Comparison of ENCODE assay signal across 12 cellular contexts in the genomic region with DNA sequence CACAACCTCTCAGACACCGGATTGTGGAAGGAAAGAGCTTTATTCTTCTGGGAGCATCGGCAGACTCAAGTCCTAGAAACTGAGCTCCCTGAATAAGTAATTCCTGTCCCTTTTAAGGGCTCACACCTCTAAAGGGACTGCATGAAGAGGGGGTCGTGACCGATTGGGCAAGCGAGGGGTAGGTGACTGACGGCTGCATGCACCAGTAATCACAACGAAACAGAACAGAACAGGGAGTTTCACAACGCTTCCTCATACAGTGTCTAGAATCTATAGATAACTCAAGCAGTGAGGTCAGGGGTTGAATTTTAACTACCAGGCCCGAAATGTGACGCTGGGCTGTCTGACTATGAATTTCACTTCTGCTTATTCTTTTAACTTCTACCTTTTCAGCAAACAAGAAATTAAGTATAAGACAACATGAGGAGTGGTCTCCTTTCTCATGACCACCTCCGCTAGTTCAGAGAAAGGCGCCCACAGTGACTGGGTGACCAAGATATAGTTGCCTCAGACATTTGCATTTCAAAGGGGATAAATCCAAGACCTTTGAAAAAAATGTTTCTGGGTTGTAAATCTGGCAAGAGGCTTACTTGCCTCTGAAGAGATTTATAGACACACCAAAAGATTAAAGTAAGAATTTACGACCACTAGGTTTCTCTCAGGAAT.
A peak's percentile ranks its signal among the peaks of the same experiment; 100 is the strongest.
DNase-seq lines count a peak whose midpoint lies in the region; ATAC-seq, FAIRE-seq and TF ChIP-seq lines count a peak whose summit lies in the region.
"Had no signal": no experiment of that assay in that cellular context is flagged by ENCODE, and none has a peak within 500 bp of the region (broad histone marks: within the 10 kb centered on the region; RNA-seq: fewer than 3 reads in every experiment).

No MANE protein-coding gene starts in this region.

- no peak overlapping the region for H3K9ac ChIP-seq in mesendoderm (ENCODE audit: low read length)

- H3K4ac ChIP-seq in mesendoderm (ENCODE audit: low read depth, low read length) = no peak overlapping the region

- no peak overlapping the region for H3K4me2 ChIP-seq in mesendoderm (ENCODE audit: low read length)

- peak overlapping the region; percentile 97 for H3K27ac Mint-ChIP-seq in activated B cell treated with CpG ODN at 0.5 μM for 24 hours

- H3K27me3 Mint-ChIP-seq in activated B cell treated with CpG ODN at 0.5 μM for 24 hours = no peaks in the 10 kb centered on the region

- DNase-seq in D721Med (ENCODE audit: insufficient read length, low spot score) (peak; percentile 36), activated B cell treated with CpG ODN at 0.5 μM for 24 hours (peak; percentile 43), NCI-H1417 treated with DMSO at 0.1 percent for 48 hours (lab: John Stamatoyannopoulos, UW) (no peak), mesendoderm (no peak), NCI-H2107 treated with DMSO at 0.1 percent for 48 hours (lab: John Stamatoyannopoulos, UW; ENCODE audit: unreplicated experiment) (no peak), erythroblast (lab: John Stamatoyannopoulos, UW) (no peak)
- DNase-seq: activated effector memory CD4-positive, alpha-beta T cell treated with Interleukin-2 at 50 U/mL for 16 hours; COR-L47; NCI-H2029 treated with DMSO at 0.1 percent for 48 hours had no signal

- TF ChIP-seq CTCF in D721Med (IDR thresholded peaks at IDR 0.05; ENCODE audit: insufficient read depth, missing control alignments) (no peak), activated B cell treated with CpG ODN at 0.5 μM for 24 hours (IDR thresholded peaks at IDR 0.05) (no peak)

- H3K36me3 ChIP-seq in mesendoderm (ENCODE audit: control insufficient read depth, insufficient read depth, low read length) = no peaks in the 10 kb centered on the region
- H3K36me3 ChIP-seq: heart right ventricle had no signal

- peaks cover 4% of the 10 kb centered on the region for H3K4me1 ChIP-seq in mesendoderm (ENCODE audit: control insufficient read depth, low read depth, low read length)
- H3K4me1 ChIP-seq: heart right ventricle had no signal

- no peak for FAIRE-seq in D721Med (lab: Jason Lieb, UNC)

- no peak overlapping the region for H3K4me3 ChIP-seq in mesendoderm (ENCODE audit: low read length)
- H3K4me3 ChIP-seq: heart right ventricle had no signal

- POLR2A ChIA-PET in activated B cell treated with CpG ODN at 0.5 μM for 24 hours (lab: Charles Lee) = interaction anchor here (0.5 to 2.0 kb wide), 7 partner anchors 9 to 439 kb away, joined by 3 to 8 read pairs (median 4); a partner anchor contains a TSS

- CTCF ChIA-PET in activated B cell treated with CpG ODN at 0.5 μM for 24 hours (lab: Charles Lee) = interaction anchor here (1.2 to 1.4 kb wide), 2 partner anchors 40 to 42 kb away, joined by 3 to 6 read pairs; no protein-coding TSS in a partner anchor

- H4K8ac ChIP-seq in mesendoderm (ENCODE audit: low read depth, low read length) = no peak overlapping the region

- no peak overlapping the region for H2BK15ac ChIP-seq in mesendoderm (replicated peaks; ENCODE audit: low read depth)

- H2BK5ac ChIP-seq in mesendoderm (ENCODE audit: low read length) = no peak overlapping the region

- H3K23ac ChIP-seq in mesendoderm (ENCODE audit: low read length) = no peak overlapping the region

- no peak overlapping the region for H3K18ac ChIP-seq in mesendoderm (ENCODE audit: low read length)

- H3K9me3 Mint-ChIP-seq in activated B cell treated with CpG ODN at 0.5 μM for 24 hours = peaks cover 9% of the 10 kb centered on the region

- H3K4me3 Mint-ChIP-seq in activated B cell treated with CpG ODN at 0.5 μM for 24 hours = peak overlapping the region; percentile 69

- H3K4me1 Mint-ChIP-seq in activated B cell treated with CpG ODN at 0.5 μM for 24 hours = peaks cover 62% of the 10 kb centered on the region

- H3K27ac ChIP-seq in mesendoderm (ENCODE audit: low read depth, low read length) = no peak overlapping the region

- intact Hi-C loops in activated B cell treated with CpG ODN at 0.5 μM for 24 hours (cut with micrococcal nuclease) = loop anchor here (1.0 to 10.0 kb wide), 10 partner anchors 16 to 647 kb away; a partner anchor contains a TSS

- peaks cover 2% of the 10 kb centered on the region for H3K36me3 Mint-ChIP-seq in activated B cell treated with CpG ODN at 0.5 μM for 24 hours (ENCODE audit: low read depth)

- ATAC-seq in GM21360 (IDR thresholded peaks at IDR 0.05; ENCODE audit: unreplicated experiment) (peak; percentile 90), HG03342 (IDR thresholded peaks at IDR 0.05; ENCODE audit: unreplicated experiment) (peak; percentile 92), activated B cell treated with CpG ODN at 0.5 μM for 24 hours (ENCODE audit: low read depth) (peak; percentile 94)
- ATAC-seq: heart right ventricle had no signal

- no peak overlapping the region for H2AK5ac ChIP-seq in mesendoderm (ENCODE audit: low read length)

- H3K79me2 ChIP-seq in mesendoderm (ENCODE audit: control insufficient read depth, insufficient read depth, low read length) = no peaks in the 10 kb centered on the region

- no peak overlapping the region for H3K56ac ChIP-seq in mesendoderm (ENCODE audit: low read length)

- no peak for TF ChIP-seq POLR2A in erythroblast (IDR thresholded peaks at IDR 0.05; ENCODE audit: low read length)

- H3K27me3 ChIP-seq in mesendoderm (ENCODE audit: insufficient read depth, low read length, poor library complexity) = no peaks in the 10 kb centered on the region

- no peak overlapping the region for H4K5ac ChIP-seq in mesendoderm (ENCODE audit: low read length)

- H2BK120ac ChIP-seq in mesendoderm (ENCODE audit: low read depth, low read length) = no peak overlapping the region

- no CpG with 5 or more reads among the region's 13 CpGs for WGBS in mesendoderm (ENCODE audit: extremely low coverage, insufficient coverage, low lambda C conversion rate)

- H3K79me1 ChIP-seq in mesendoderm (ENCODE audit: low read length) = no peaks in the 10 kb centered on the region

Comparison
In these comparisons a context has a peak if more than half of its experiments do, and no peak if none do; other contexts are left out.
1. DNase-seq: peak in D721Med (single experiment) and activated B cell treated with CpG ODN at 0.5 μM for 24 hours (single experiment); none in NCI-H1417 treated with DMSO at 0.1 percent for 48 hours (single experiment), mesendoderm (single experiment), NCI-H2107 treated with DMSO at 0.1 percent for 48 hours (single experiment) and erythroblast (0 of 2).
2. Peak in every context shown above with its lines, with median percentiles within 50 percentile points of each other: ATAC-seq.